8 cellular contexts compared by ENCODE assay signal in genomic region chr13:98454389-98454881, GRCh38.
A peak's percentile ranks its signal among the peaks of the same experiment; 100 is the strongest.
DNase-seq lines count a peak whose midpoint lies in the region; ATAC-seq, FAIRE-seq and TF ChIP-seq lines count a peak whose summit lies in the region.

No MANE protein-coding gene starts in this region.

- no peak overlapping the region for H3K4me3 Mint-ChIP-seq in astrocyte (ENCODE audit: unreplicated experiment)

- H4K20me1 ChIP-seq in astrocyte (ENCODE audit: insufficient read depth, low read length): peaks cover 32% of the 10 kb centered on the region

- intact Hi-C loops in thyroid gland (cut with DNase I): no loop called here

- peaks cover 4% of the 10 kb centered on the region for H3K79me2 ChIP-seq in astrocyte (ENCODE audit: insufficient read depth, low read length)

- H2AFZ ChIP-seq in astrocyte (ENCODE audit: low read depth, low read length): no peak overlapping the region

- peaks cover 25% of the 10 kb centered on the region for H3K36me3 Mint-ChIP-seq in astrocyte (ENCODE audit: low read depth, unreplicated experiment)

- FAIRE-seq in astrocyte (lab: Jason Lieb, UNC): peak; percentile 94

- H3K4me3 ChIP-seq in astrocyte (ENCODE audit: insufficient read depth, low read depth, low read length): no peak overlapping the region
- H3K4me3 ChIP-seq in thyroid gland (replicated peaks in 1 of 3): no peak overlapping the region

- WGBS in thyroid gland, 2 donors: 7 to 12% methylated on average over 7 of the region's 7 CpGs

- H3K4me2 ChIP-seq in astrocyte (ENCODE audit: low read length): peak overlapping the region; percentile 62

- DNase-seq in NCI-H748 (lab: John Stamatoyannopoulos, UW; ENCODE audit: unreplicated experiment) (peak; percentile 47), NCI-H748 treated with DMSO at 0.1 percent for 48 hours (lab: John Stamatoyannopoulos, UW) (no peak), astrocyte (ENCODE audit: low read depth) (peak; percentile 88), thyroid gland (peak; percentile 53 to 55), RPMI8226 (no peak), SIG-M5 treated with dmso at 0.1 percent for 504 hours (lab: John Stamatoyannopoulos, UW; ENCODE audit: unreplicated experiment) (no peak)

- H3K9me3 Mint-ChIP-seq in astrocyte (ENCODE audit: unreplicated experiment): no peaks in the 10 kb centered on the region

- no peaks in the 10 kb centered on the region for H3K27me3 ChIP-seq in astrocyte (ENCODE audit: insufficient read depth, low read length)
- H3K27me3 ChIP-seq in layer of hippocampus (ENCODE audit: control insufficient read depth, insufficient read depth, low read length): no peaks in the 10 kb centered on the region
- no peaks in the 10 kb centered on the region for H3K27me3 ChIP-seq in thyroid gland

- H3K9me3 ChIP-seq in astrocyte (ENCODE audit: insufficient read depth, low read depth, low read length) (no peaks in the 10 kb centered on the region), thyroid gland (no peaks in the 10 kb centered on the region)

- H3K4me1 Mint-ChIP-seq in astrocyte (ENCODE audit: low read depth, unreplicated experiment): peaks cover 35% of the 10 kb centered on the region

- H3K4me1 ChIP-seq in astrocyte (ENCODE audit: insufficient read depth, low read length) (peaks cover 37% of the 10 kb centered on the region), thyroid gland (peaks cover 30 to 45% of the 10 kb centered on the region in 2 donors)

- H3K36me3 ChIP-seq in astrocyte (ENCODE audit: insufficient read depth, low read length): peaks cover 12% of the 10 kb centered on the region
- H3K36me3 ChIP-seq in thyroid gland: peaks cover 8 to 16% of the 10 kb centered on the region in 2 donors

- no peaks in the 10 kb centered on the region for H3K27me3 Mint-ChIP-seq in astrocyte (ENCODE audit: low read depth, unreplicated experiment)

- no peak for TF ChIP-seq CTCF in astrocyte (IDR thresholded peaks at IDR 0.05; ENCODE audit: insufficient read depth, low read depth, low read length)
- TF ChIP-seq CTCF in thyroid gland (IDR thresholded peaks at IDR 0.05): no peak

- peak overlapping the region; percentile 61 for H3K9ac ChIP-seq in astrocyte (ENCODE audit: low read length)

- no peak overlapping the region for H3K27ac Mint-ChIP-seq in astrocyte (ENCODE audit: unreplicated experiment)

- no peak for ATAC-seq in GM18498 (IDR thresholded peaks at IDR 0.05; ENCODE audit: unreplicated experiment)

- TF ChIP-seq POLR2A in thyroid gland (IDR thresholded peaks at IDR 0.05): peak in 1 of 2 donors; percentile 53

- H3K27ac ChIP-seq in astrocyte (ENCODE audit: low read depth, low read length) (peak overlapping the region; percentile 81), layer of hippocampus (ENCODE audit: low read depth, low read length) (peak overlapping the region; percentile 58), thyroid gland (peak overlapping the region; percentile 84 to 95 (median 94))

Comparison
In these comparisons a context has a peak if more than half of its experiments do, and no peak if none do; other contexts are left out.
1. DNase-seq: peak in NCI-H748 (single experiment), astrocyte (single experiment) and thyroid gland (2 of 2); none in NCI-H748 treated with DMSO at 0.1 percent for 48 hours (single experiment), RPMI8226 (single experiment) and SIG-M5 treated with dmso at 0.1 percent for 504 hours (single experiment).
2. Peak in every context shown above with its lines, with median percentiles within 50 percentile points of each other: H3K27ac ChIP-seq.